In the genomic region with DNA sequence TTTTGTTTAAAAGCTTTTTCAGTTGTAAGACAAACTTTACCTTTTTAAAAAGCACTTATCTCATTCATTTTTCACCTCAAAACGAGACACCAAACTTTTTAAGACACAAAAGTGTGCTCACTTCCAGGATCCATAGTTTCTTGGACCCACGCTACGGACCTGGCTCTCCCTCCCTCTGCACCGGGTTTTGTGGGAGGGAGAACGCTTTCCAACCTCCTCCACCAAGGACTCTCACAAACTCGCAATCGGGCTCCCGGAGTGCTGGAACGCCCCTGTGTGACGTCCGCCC, we compare ENCODE assay signal across 8 cellular contexts. TPM values are rescaled to one million over a fixed set of nuclear protein-coding genes. Genes with fewer than 3 reads are reported as not detected.
DNase-seq lines count a peak whose midpoint lies in the region; ATAC-seq and TF ChIP-seq lines count a peak whose summit lies in the region.

No MANE protein-coding gene starts in this region.

- peak overlapping the region; percentile 47 to 79 (median 68) for H3K4me3 ChIP-seq in Peyer's patch

- H3K27ac ChIP-seq in Peyer's patch (peak overlapping the region; percentile 85 to 95 (median 91)), epithelial cell of prostate (peak overlapping the region; percentile 90)

- no peaks in the 10 kb centered on the region for H3K9me3 Mint-ChIP-seq in nephron progenitor cell

- DNase-seq in NCI-H2196 (lab: John Stamatoyannopoulos, UW; ENCODE audit: unreplicated experiment) (peak; percentile 55), NCI-H2196 treated with DMSO at 0.1 percent for 48 hours (lab: John Stamatoyannopoulos, UW; ENCODE audit: unreplicated experiment) (no peak), Peyer's patch (no peak), epithelial cell of prostate (ENCODE audit: low read depth, low spot score) (no peak), nephron progenitor cell (no peak)
- DNase-seq in stimulated activated naive CD4-positive, alpha-beta T cell treated with Interleukin-2 at 50 U/mL for 16 hours (lab: John Stamatoyannopoulos, UW): no peak
- DNase-seq in stimulated activated CD4-positive, alpha-beta T cell treated with anti-CD3 and anti-CD28 coated beads, Interleukin-4, amount 100 ng/mL, for 1 hour: no peak

- peaks cover 0 to 32% (median 5%) of the 10 kb centered on the region in 4 donors for H3K4me1 ChIP-seq in Peyer's patch

- peaks cover 0 to 10% (median 0%) of the 10 kb centered on the region in 3 donors for H3K36me3 ChIP-seq in Peyer's patch

- no peaks in the 10 kb centered on the region for H3K9me3 ChIP-seq in Peyer's patch

- no peak for TF ChIP-seq POLR2A in Peyer's patch (IDR thresholded peaks at IDR 0.05)

- peaks cover 49% of the 10 kb centered on the region for H3K4me1 Mint-ChIP-seq in nephron progenitor cell

- peak overlapping the region; percentile 93 for H3K4me3 Mint-ChIP-seq in nephron progenitor cell

- H3K36me3 Mint-ChIP-seq in nephron progenitor cell (ENCODE audit: low read depth): peaks cover 17% of the 10 kb centered on the region

- no peaks in the 10 kb centered on the region for H3K27me3 ChIP-seq in Peyer's patch

- no peak for ATAC-seq in GM18519 (IDR thresholded peaks at IDR 0.05; ENCODE audit: low FRiP score, unreplicated experiment)

- H3K27me3 Mint-ChIP-seq in nephron progenitor cell (ENCODE audit: low read depth, poor library complexity): peaks cover 1% of the 10 kb centered on the region

- peak overlapping the region; percentile 99 for H3K27ac Mint-ChIP-seq in nephron progenitor cell

- no peak for TF ChIP-seq CTCF in Peyer's patch (IDR thresholded peaks at IDR 0.05)
- no peak for TF ChIP-seq CTCF in nephron progenitor cell (IDR thresholded peaks at IDR 0.05)

RNA-seq across cellular contexts. Expression of gene CAGE1, which starts 0.4 kb away (rescaled TPM):
- total RNA-seq in Peyer's patch: not detected

RNA-seq across cellular contexts. Expression of gene RIOK1, which starts 0.5 kb away (rescaled TPM):
- total RNA-seq in Peyer's patch: 10 to 100 TPM in 2 of 4 donors, 1 to 10 TPM in 2; 5.5 to 19.0 (median 10.1) TPM
